1 cellular context compared by ENCODE assay signal in the genomic region with DNA sequence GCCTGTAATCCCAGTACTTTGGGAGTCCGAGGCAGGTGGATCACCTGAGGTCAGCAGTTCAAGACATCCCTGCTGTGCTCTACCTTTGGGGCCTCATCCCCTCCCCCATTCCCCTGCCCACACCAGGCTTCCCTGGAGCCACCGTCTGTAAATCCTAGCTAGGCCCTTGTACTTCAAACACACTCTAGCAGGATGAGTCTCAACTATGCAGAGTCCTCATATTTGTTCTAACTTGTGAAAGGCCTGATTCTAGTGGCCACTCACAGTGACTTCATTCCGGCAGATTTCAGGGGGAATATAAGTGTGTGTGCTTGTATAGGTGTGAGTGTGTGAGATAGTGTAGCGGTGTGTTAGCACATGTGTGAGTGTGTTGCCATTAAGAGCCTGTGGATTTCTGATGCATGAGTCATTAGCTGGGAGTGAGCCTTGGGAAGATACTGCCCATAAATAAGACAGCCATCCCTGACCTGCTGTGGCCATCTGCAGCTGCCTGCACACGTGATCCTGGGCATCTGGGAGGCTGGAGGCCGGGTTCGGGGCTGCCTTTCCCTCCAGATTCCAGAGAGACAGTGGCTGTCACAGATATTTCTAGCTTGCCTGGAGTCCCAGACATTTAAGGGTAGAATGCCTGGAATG.
TF ChIP-seq lines count a peak whose summit lies in the region.

No MANE protein-coding gene starts in this region.

TF ChIP-seq in HEK293, 187 proteins besides CTCF, POLR2A, EP300 and RAD21 (continued from another document and continues in another):
- TF ChIP-seq REST (tag by site-specific recombination; IDR thresholded peaks at IDR 0.05) (no peak), ZNF366 (tag by site-specific recombination; conservative IDR thresholded peaks at IDR 0.05) (peak; percentile 72), ZNF747 (tag by site-specific recombination; IDR thresholded peaks at IDR 0.05) (no peak), ZNF184 (tag by site-specific recombination; IDR thresholded peaks at IDR 0.05) (no peak), ZNF654 (tag by site-specific recombination; IDR thresholded peaks at IDR 0.05; ENCODE audit: low read depth) (no peak), ZFP69B (tag by site-specific recombination; IDR thresholded peaks at IDR 0.05) (no peak; the same call in 1 of the 2 replicates), ZNF837 (tag by site-specific recombination; IDR thresholded peaks at IDR 0.05) (no peak), ZNF169 (tag by site-specific recombination; IDR thresholded peaks at IDR 0.05) (no peak), ZNF114 (tag by site-specific recombination; IDR thresholded peaks at IDR 0.05) (no peak), ZBTB48 (tag by site-specific recombination; IDR thresholded peaks at IDR 0.05) (no peak), ZNF510 (tag by site-specific recombination; IDR thresholded peaks at IDR 0.05; ENCODE audit: insufficient replicate concordance) (no peak), SP2 (tag by site-specific recombination; IDR thresholded peaks at IDR 0.05) (no peak), ZNF473 (tag by site-specific recombination; IDR thresholded peaks at IDR 0.05) (no peak), ZNF549 (tag by site-specific recombination; IDR thresholded peaks at IDR 0.05) (no peak), ZNF175 (tag by site-specific recombination; IDR thresholded peaks at IDR 0.05) (no peak), OSR2 (tag by site-specific recombination; IDR thresholded peaks at IDR 0.05) (no peak), RBAK (tag by site-specific recombination; IDR thresholded peaks at IDR 0.05) (no peak), ZIC2 (tag by site-specific recombination; IDR thresholded peaks at IDR 0.05) (no peak; the same call in 1 of the 2 replicates), ZNF266 (tag by site-specific recombination; IDR thresholded peaks at IDR 0.05; ENCODE audit: low read depth) (no peak), KLF17 (tag by site-specific recombination; IDR thresholded peaks at IDR 0.05) (peak; percentile 75; the same call in 1 of the 2 replicates), ZNF670 (tag by site-specific recombination; IDR thresholded peaks at IDR 0.05; ENCODE audit: low read depth) (no peak), GFI1B (tag by site-specific recombination; IDR thresholded peaks at IDR 0.05) (no peak), ZNF561 (tag by site-specific recombination; IDR thresholded peaks at IDR 0.05; ENCODE audit: borderline replicate concordance) (no peak), ZNF76 (tag by site-specific recombination; IDR thresholded peaks at IDR 0.05; ENCODE audit: borderline replicate concordance, low read depth) (no peak), GLI2 (tag by site-specific recombination; IDR thresholded peaks at IDR 0.05; ENCODE audit: borderline replicate concordance, low read depth) (no peak), ZBTB6 (tag by site-specific recombination; IDR thresholded peaks at IDR 0.05) (no peak), YY1 (tag by site-specific recombination; IDR thresholded peaks at IDR 0.05) (no peak), ZNF555 (tag by site-specific recombination; conservative IDR thresholded peaks at IDR 0.05) (no peak), ZNF776 (tag by site-specific recombination; IDR thresholded peaks at IDR 0.05; ENCODE audit: borderline replicate concordance) (no peak), ZNF37A (tag by site-specific recombination; IDR thresholded peaks at IDR 0.05) (no peak), ZNF24 (tag by site-specific recombination; IDR thresholded peaks at IDR 0.05) (0 out of 2 replicates have a peak, but pooled peaks have one; percentile 49), ZNF302 (tag by site-specific recombination; IDR thresholded peaks at IDR 0.05; ENCODE audit: low read depth) (no peak), ZNF394 (tag by site-specific recombination; IDR thresholded peaks at IDR 0.05; ENCODE audit: borderline replicate concordance) (no peak; the same call in 1 of the 2 replicates), SETDB1 (IDR thresholded peaks at IDR 0.05; ENCODE audit: insufficient read length, low read length) (no peak), ZNF792 (tag by site-specific recombination; IDR thresholded peaks at IDR 0.05) (no peak), ZBTB21 (tag by site-specific recombination; IDR thresholded peaks at IDR 0.05) (peak; percentile 65; the same call in 1 of the 2 replicates), ZNF596 (tag by site-specific recombination; IDR thresholded peaks at IDR 0.05) (no peak), ZNF148 (tag by site-specific recombination; IDR thresholded peaks at IDR 0.05; ENCODE audit: borderline replicate concordance) (no peak), MEIS1 (CRISPR knock-in tag; IDR thresholded peaks at IDR 0.05; ENCODE audit: borderline replicate concordance) (no peak), OVOL3 (tag by site-specific recombination; IDR thresholded peaks at IDR 0.05) (no peak), ZNF548 (tag by site-specific recombination; IDR thresholded peaks at IDR 0.05) (no peak), ZBTB17 (tag by site-specific recombination; IDR thresholded peaks at IDR 0.05) (peak; percentile 45; the same call in 1 of the 2 replicates)
- TF ChIP-seq, protein P1, sequence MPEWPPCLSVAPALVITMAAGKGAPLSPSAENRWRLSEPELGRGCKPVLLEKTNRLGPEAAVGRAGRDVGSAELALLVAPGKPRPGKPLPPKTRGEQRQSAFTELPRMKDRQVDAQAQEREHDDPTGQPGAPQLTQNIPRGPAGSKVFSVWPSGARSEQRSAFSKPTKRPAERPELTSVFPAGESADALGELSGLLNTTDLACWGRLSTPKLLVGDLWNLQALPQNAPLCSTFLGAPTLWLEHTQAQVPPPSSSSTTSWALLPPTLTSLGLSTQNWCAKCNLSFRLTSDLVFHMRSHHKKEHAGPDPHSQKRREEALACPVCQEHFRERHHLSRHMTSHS (tag by site-specific recombination; IDR thresholded peaks at IDR 0.05): no peak
- TF ChIP-seq, protein P2, sequence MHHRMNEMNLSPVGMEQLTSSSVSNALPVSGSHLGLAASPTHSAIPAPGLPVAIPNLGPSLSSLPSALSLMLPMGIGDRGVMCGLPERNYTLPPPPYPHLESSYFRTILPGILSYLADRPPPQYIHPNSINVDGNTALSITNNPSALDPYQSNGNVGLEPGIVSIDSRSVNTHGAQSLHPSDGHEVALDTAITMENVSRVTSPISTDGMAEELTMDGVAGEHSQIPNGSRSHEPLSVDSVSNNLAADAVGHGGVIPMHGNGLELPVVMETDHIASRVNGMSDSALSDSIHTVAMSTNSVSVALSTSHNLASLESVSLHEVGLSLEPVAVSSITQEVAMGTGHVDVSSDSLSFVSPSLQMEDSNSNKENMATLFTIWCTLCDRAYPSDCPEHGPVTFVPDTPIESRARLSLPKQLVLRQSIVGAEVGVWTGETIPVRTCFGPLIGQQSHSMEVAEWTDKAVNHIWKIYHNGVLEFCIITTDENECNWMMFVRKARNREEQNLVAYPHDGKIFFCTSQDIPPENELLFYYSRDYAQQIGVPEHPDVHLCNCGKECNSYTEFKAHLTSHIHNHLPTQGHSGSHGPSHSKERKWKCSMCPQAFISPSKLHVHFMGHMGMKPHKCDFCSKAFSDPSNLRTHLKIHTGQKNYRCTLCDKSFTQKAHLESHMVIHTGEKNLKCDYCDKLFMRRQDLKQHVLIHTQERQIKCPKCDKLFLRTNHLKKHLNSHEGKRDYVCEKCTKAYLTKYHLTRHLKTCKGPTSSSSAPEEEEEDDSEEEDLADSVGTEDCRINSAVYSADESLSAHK (tag by site-specific recombination; IDR thresholded peaks at IDR 0.05): 0 out of 2 replicates have a peak, but pooled peaks have one; percentile 15
- TF ChIP-seq, protein P3, sequence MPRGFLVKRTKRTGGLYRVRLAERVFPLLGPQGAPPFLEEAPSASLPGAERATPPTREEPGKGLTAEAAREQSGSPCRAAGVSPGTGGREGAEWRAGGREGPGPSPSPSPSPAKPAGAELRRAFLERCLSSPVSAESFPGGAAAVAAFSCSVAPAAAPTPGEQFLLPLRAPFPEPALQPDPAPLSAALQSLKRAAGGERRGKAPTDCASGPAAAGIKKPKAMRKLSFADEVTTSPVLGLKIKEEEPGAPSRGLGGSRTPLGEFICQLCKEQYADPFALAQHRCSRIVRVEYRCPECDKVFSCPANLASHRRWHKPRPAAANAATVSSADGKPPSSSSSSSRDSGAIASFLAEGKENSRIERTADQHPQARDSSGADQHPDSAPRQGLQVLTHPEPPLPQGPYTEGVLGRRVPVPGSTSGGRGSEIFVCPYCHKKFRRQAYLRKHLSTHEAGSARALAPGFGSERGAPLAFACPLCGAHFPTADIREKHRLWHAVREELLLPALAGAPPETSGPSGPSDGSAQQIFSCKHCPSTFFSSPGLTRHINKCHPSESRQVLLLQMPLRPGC (tag by site-specific recombination; IDR thresholded peaks at IDR 0.05): no peak
- TF ChIP-seq, protein P4, sequence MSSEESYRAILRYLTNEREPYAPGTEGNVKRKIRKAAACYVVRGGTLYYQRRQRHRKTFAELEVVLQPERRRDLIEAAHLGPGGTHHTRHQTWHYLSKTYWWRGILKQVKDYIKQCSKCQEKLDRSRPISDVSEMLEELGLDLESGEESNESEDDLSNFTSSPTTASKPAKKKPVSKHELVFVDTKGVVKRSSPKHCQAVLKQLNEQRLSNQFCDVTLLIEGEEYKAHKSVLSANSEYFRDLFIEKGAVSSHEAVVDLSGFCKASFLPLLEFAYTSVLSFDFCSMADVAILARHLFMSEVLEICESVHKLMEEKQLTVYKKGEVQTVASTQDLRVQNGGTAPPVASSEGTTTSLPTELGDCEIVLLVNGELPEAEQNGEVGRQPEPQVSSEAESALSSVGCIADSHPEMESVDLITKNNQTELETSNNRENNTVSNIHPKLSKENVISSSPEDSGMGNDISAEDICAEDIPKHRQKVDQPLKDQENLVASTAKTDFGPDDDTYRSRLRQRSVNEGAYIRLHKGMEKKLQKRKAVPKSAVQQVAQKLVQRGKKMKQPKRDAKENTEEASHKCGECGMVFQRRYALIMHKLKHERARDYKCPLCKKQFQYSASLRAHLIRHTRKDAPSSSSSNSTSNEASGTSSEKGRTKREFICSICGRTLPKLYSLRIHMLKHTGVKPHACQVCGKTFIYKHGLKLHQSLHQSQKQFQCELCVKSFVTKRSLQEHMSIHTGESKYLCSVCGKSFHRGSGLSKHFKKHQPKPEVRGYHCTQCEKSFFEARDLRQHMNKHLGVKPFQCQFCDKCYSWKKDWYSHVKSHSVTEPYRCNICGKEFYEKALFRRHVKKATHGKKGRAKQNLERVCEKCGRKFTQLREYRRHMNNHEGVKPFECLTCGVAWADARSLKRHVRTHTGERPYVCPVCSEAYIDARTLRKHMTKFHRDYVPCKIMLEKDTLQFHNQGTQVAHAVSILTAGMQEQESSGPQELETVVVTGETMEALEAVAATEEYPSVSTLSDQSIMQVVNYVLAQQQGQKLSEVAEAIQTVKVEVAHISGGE (tag by site-specific recombination; conservative IDR thresholded peaks at IDR 0.05; ENCODE audit: low read depth): no peak
- TF ChIP-seq, protein P5, sequence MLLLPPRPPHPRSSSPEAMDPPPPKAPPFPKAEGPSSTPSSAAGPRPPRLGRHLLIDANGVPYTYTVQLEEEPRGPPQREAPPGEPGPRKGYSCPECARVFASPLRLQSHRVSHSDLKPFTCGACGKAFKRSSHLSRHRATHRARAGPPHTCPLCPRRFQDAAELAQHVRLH (tag by site-specific recombination; IDR thresholded peaks at IDR 0.05): no peak
